ENCODE assay signal across 8 cellular contexts in genomic region chr7:39624202-39624807, GRCh38. TPM values are rescaled to one million over a fixed set of nuclear protein-coding genes. Genes with fewer than 3 reads are reported as not detected.
DNase-seq lines count a peak whose midpoint lies in the region; ATAC-seq and TF ChIP-seq lines count a peak whose summit lies in the region.

No MANE protein-coding gene starts in this region.

- H3K79me2 ChIP-seq in PC-9 (ENCODE audit: low read depth): peaks cover 70% of the 10 kb centered on the region

- peaks cover 26% of the 10 kb centered on the region for H4K20me1 ChIP-seq in PC-9 (ENCODE audit: insufficient read depth)

- TF ChIP-seq CTCF in AG04450 (IDR thresholded peaks at IDR 0.05; ENCODE audit: low read depth, low read length) (no peak), PC-9 (conservative IDR thresholded peaks at IDR 0.05) (0 out of 2 replicates have a peak, but pooled peaks have one; percentile 11), type B pancreatic cell (conservative IDR thresholded peaks at IDR 0.05) (no peak)

- TSS peak; percentile 54 for BruUV-seq in PC-9 (replicated peaks; lab: Mats Ljungman, UMichigan)

- H3F3A ChIP-seq in PC-9 (ENCODE audit: insufficient read depth, low read depth): peaks cover 15% of the 10 kb centered on the region; the same call in 1 of the 2 replicates

- H3K4me1 ChIP-seq in PC-9 (replicated peaks; ENCODE audit: insufficient read depth): peaks cover 42% of the 10 kb centered on the region

- H3K36me3 ChIP-seq in PC-9 (ENCODE audit: low read depth): no peaks in the 10 kb centered on the region

- DNase-seq in AG04450 (ENCODE audit: low read depth, low spot score): no peak
- peak; percentile 29 to 60 for DNase-seq in PC-9
- peak; percentile 51 for DNase-seq in cerebellar cortex (ENCODE audit: low spot score)
- DNase-seq in medulla oblongata (ENCODE audit: extremely low spot score): peak; percentile 23
- no peak for DNase-seq in type B pancreatic cell (ENCODE audit: extremely low spot score, unreplicated experiment)
- DNase-seq in DMS153 (lab: John Stamatoyannopoulos, UW): no peak

- ATAC-seq in GM18907 (IDR thresholded peaks at IDR 0.05; ENCODE audit: unreplicated experiment) (peak; percentile 21), HG02642 (IDR thresholded peaks at IDR 0.05; ENCODE audit: poor library complexity, unreplicated experiment) (no peak)

- H3K9me2 ChIP-seq in PC-9 (ENCODE audit: insufficient read depth): peaks cover 5% of the 10 kb centered on the region; the same call in 1 of the 2 replicates

- H3K4me3 ChIP-seq in AG04450 (ENCODE audit: low read depth, low read length): peak overlapping the region; percentile 76
- H3K4me3 ChIP-seq in PC-9: peak overlapping the region; percentile 75

- peak overlapping the region; percentile 97 for H3K4me3 Mint-ChIP-seq in type B pancreatic cell

- no peaks in the 10 kb centered on the region for H3K27me3 Mint-ChIP-seq in type B pancreatic cell

- H3K27ac ChIP-seq in AG04450 (ENCODE audit: low read depth, low read length) (no peak overlapping the region), PC-9 (peak overlapping the region; percentile 87)

- POLR2A ChIA-PET in AG04450 (lab: Yijun Ruan, JAX): interaction anchor here (1.1 to 3.6 kb wide), 4 partner anchors 31 to 117 kb away, joined by 5 to 19 read pairs (median 6); no protein-coding TSS in a partner anchor
- POLR2A ChIA-PET in PC-9 (lab: Charles Lee; ENCODE audit: unreplicated experiment): interaction anchor here (0.5 to 1.0 kb wide), 3 partner anchors 11 to 1306 kb away, joined by 3 to 4 read pairs (median 3); no protein-coding TSS in a partner anchor

- no peaks in the 10 kb centered on the region for H3K9me3 Mint-ChIP-seq in type B pancreatic cell

- peak overlapping the region; percentile 90 for H3K27ac Mint-ChIP-seq in type B pancreatic cell

- CTCF ChIA-PET in AG04450 (lab: Charles Lee): interaction anchor here (0.8 to 3.6 kb wide), 6 partner anchors 11 to 123 kb away, joined by 3 to 24 read pairs (median 4); no protein-coding TSS in a partner anchor
- CTCF ChIA-PET in PC-9 (lab: Charles Lee): interaction anchor here (0.7 to 1.4 kb wide), 4 partner anchors 42 to 474 kb away, joined by 3 to 9 read pairs (median 4); no protein-coding TSS in a partner anchor

- peak overlapping the region; percentile 84 for H2AFZ ChIP-seq in PC-9

- intact Hi-C loops in PC-9 (cut with micrococcal nuclease; ENCODE audit: unreplicated experiment): loop anchor here (1.0 kb wide), 1 partner anchor 122 kb away; no protein-coding TSS in a partner anchor

- H3K36me3 Mint-ChIP-seq in type B pancreatic cell: peaks cover 11% of the 10 kb centered on the region

- H3K27me3 ChIP-seq in AG04450 (ENCODE audit: control insufficient read depth, insufficient read depth, low read length) (no peaks in the 10 kb centered on the region), PC-9 (ENCODE audit: insufficient read depth, low read depth) (no peaks in the 10 kb centered on the region)

- H3K4me2 ChIP-seq in PC-9: peak overlapping the region; percentile 78

- H3K9me3 ChIP-seq in AG04450 (ENCODE audit: control insufficient read depth, insufficient read depth, low read length) (no peaks in the 10 kb centered on the region; the same call in 1 of the 2 replicates), PC-9 (ENCODE audit: insufficient read depth, low read depth) (no peaks in the 10 kb centered on the region)

- peaks cover 50% of the 10 kb centered on the region for H3K4me1 Mint-ChIP-seq in type B pancreatic cell (ENCODE audit: unreplicated experiment)

RNA-seq across cellular contexts. Expression of gene RALA, which starts 0.9 kb away (rescaled TPM):
- polyA plus RNA-seq in AG04450 (2011; rRNA removed): 45.0 and 59.2 TPM in 2 replicates
- polyA minus RNA-seq in AG04450 (2011; rRNA and poly(A)+ RNA removed): 58.6 and 65.6 TPM in 2 replicates
- total RNA-seq in PC-9 (2021) (34.3 and 36.8 TPM in 2 replicates), type B pancreatic cell (ENCODE audit: low replicate concordance) (42.6 and 44.1 TPM in 2 replicates)

RNA-seq across cellular contexts. Expression of gene YAE1, which starts 58.1 kb away (rescaled TPM):
- 38.5 and 49.0 TPM in 2 replicates for polyA plus RNA-seq in AG04450 (2011; rRNA removed)
- 43.6 and 46.4 TPM in 2 replicates for polyA minus RNA-seq in AG04450 (2011; rRNA and poly(A)+ RNA removed)
- 22.3 and 23.1 TPM in 2 replicates for total RNA-seq in PC-9 (2021)
- total RNA-seq in type B pancreatic cell (ENCODE audit: low replicate concordance): 24.2 and 37.2 TPM in 2 replicates

Comparison
In these comparisons a context has a peak if more than half of its experiments do, and no peak if none do; other contexts are left out.
1. DNase-seq: peak in PC-9 (2 of 2), cerebellar cortex (single experiment) and medulla oblongata (single experiment); none in AG04450 (single experiment), type B pancreatic cell (single experiment) and DMS153 (single experiment).